Comparison of ENCODE assay signal across 14 cellular contexts in genomic region chr1:196877964-196878363, GRCh38. TPM values are rescaled to one million over a fixed set of nuclear protein-coding genes. Genes with fewer than 3 reads are reported as not detected.
A peak's percentile ranks its signal among the peaks of the same experiment; 100 is the strongest.
DNase-seq lines count a peak whose midpoint lies in the region; ATAC-seq and TF ChIP-seq lines count a peak whose summit lies in the region.
"Had no signal": no experiment of that assay in that cellular context is flagged by ENCODE, and none has a peak within 500 bp of the region (broad histone marks: within the 10 kb centered on the region; RNA-seq: fewer than 3 reads in every experiment).

No MANE protein-coding gene starts in this region.

- H3K9me2 ChIP-seq in SK-N-SH: no peaks in the 10 kb centered on the region

- H3K79me2 ChIP-seq in SK-N-SH (ENCODE audit: insufficient read depth): no peaks in the 10 kb centered on the region

- WGBS in SK-N-SH (ENCODE audit: low lambda C conversion rate): 2% methylated on average over 21 of the region's 29 CpGs
- no CpG with 5 or more reads among the region's 29 CpGs for WGBS in neuronal stem cell (ENCODE audit: extremely low coverage in 2 of 2, insufficient read length in 2 of 2, insufficient replicate concordance in 1 of 2), 2 donors

- H3K27ac ChIP-seq in SK-N-SH (ENCODE audit: low read depth in 2 of 2, low read length in 1 of 2) (no peak overlapping the region), neuronal stem cell (replicated peaks; ENCODE audit: low read length) (no peak overlapping the region), tibial artery (no peak overlapping the region)
- H3K27ac ChIP-seq: body of pancreas had no signal

- no peak overlapping the region for H3K23ac ChIP-seq in neuronal stem cell (ENCODE audit: low read depth, low read length, poor library complexity)

- no peak overlapping the region for H3K14ac ChIP-seq in neuronal stem cell (ENCODE audit: low read length)

- intact Hi-C loops in head of caudate nucleus (cut with DNase I): no loop called here
- intact Hi-C loops in tibial artery (cut with DNase I; ENCODE audit: low total_unique reads): no loop called here

- CTCF ChIA-PET in SK-N-SH (lab: Yijun Ruan, JAX): interaction anchor here (0.6 kb wide), 1 partner anchor 899 kb away, joined by 3 read pairs; no protein-coding TSS in a partner anchor

- no peaks in the 10 kb centered on the region for H3F3A ChIP-seq in SK-N-SH (replicated peaks; ENCODE audit: insufficient read depth)

- no peak overlapping the region for H2BK120ac ChIP-seq in neuronal stem cell (ENCODE audit: low read depth, low read length)

- H3K27ac Mint-ChIP-seq in effector memory CD8-positive, alpha-beta T cell: no peak overlapping the region

- no peak overlapping the region for H3K4ac ChIP-seq in neuronal stem cell (ENCODE audit: low read length)

- no peak for TF ChIP-seq RAD21 in SK-N-SH (IDR thresholded peaks at IDR 0.05; ENCODE audit: low read length)

- no peak overlapping the region for H2BK5ac ChIP-seq in neuronal stem cell (ENCODE audit: low read length)

- no peaks in the 10 kb centered on the region for H3K36me3 Mint-ChIP-seq in effector memory CD8-positive, alpha-beta T cell (ENCODE audit: insufficient read depth)

- H3K9me3 ChIP-seq in SK-N-SH (no peaks in the 10 kb centered on the region), neuronal stem cell (replicated peaks in 1 of 2; ENCODE audit: control insufficient read depth in 2 of 2, insufficient read depth in 1 of 2, low read depth in 1 of 2, low read length in 2 of 2) (no peaks in the 10 kb centered on the region), tibial artery (no peaks in the 10 kb centered on the region)
- H3K9me3 ChIP-seq: body of pancreas, HAP-1 had no signal

- TF ChIP-seq EP300 in SK-N-SH (IDR thresholded peaks at IDR 0.05; ENCODE audit: borderline replicate concordance in 1 of 2, low read depth in 1 of 2, low read length in 1 of 2): no peak

- H3K27me3 ChIP-seq in SK-N-SH (ENCODE audit: insufficient read depth): no peaks in the 10 kb centered on the region
- peaks cover 0 to 20% (median 3%) of the 10 kb centered on the region in 3 experiments for H3K27me3 ChIP-seq in neuronal stem cell (ENCODE audit: control insufficient read depth in 3 of 3, insufficient read depth in 3 of 3, low read depth in 1 of 3, low read length in 3 of 3)
- H3K27me3 ChIP-seq in tibial artery: no peaks in the 10 kb centered on the region
- H3K27me3 ChIP-seq: body of pancreas had no signal

- H3K4me1 ChIP-seq in SK-N-SH (ENCODE audit: control insufficient read depth in 1 of 2, insufficient read depth in 2 of 2, low read depth in 1 of 2, low read length in 1 of 2): no peaks in the 10 kb centered on the region; a peak in 1 of 4 replicates
- no peaks in the 10 kb centered on the region for H3K4me1 ChIP-seq in neuronal stem cell (ENCODE audit: control insufficient read depth in 2 of 2, insufficient read depth in 1 of 2, low read depth in 1 of 2, low read length in 2 of 2)
- H3K4me1 ChIP-seq in tibial artery: peaks cover 0 to 7% (median 1%) of the 10 kb centered on the region in 4 donors
- H3K4me1 ChIP-seq: body of pancreas, HAP-1 had no signal

- H3K4me2 ChIP-seq in SK-N-SH (peak overlapping the region; percentile 82), neuronal stem cell (ENCODE audit: insufficient read depth, low read length, poor library complexity, severe bottlenecking) (peak overlapping the region; percentile 56)

- no peak overlapping the region for H3K18ac ChIP-seq in neuronal stem cell (ENCODE audit: low read length)

- DNase-seq in Daoy (ENCODE audit: low read depth): peak; percentile 13
- peak; percentile 26 for DNase-seq in SK-N-SH
- peak in 29 of 42 donors; percentile 4 to 58 (median 22) for DNase-seq in head of caudate nucleus
- peak; percentile 24 for DNase-seq in neuronal stem cell (ENCODE audit: low spot score)
- no peak for DNase-seq in effector memory CD8-positive, alpha-beta T cell
- no peak for DNase-seq in tibial artery
- DNase-seq: activated CD8-positive, alpha-beta memory T cell treated with anti-CD3 and anti-CD28 coated beads, Interleukin-2, amount 50 U/mL, for 4 hours; body of pancreas; NCI-H345 had no signal

- H4K20me1 ChIP-seq in SK-N-SH (ENCODE audit: insufficient read depth): no peaks in the 10 kb centered on the region

- peak overlapping the region; percentile 74 for H2AFZ ChIP-seq in SK-N-SH (ENCODE audit: low read depth)
- H2AFZ ChIP-seq in neuronal stem cell (ENCODE audit: low read length): peak overlapping the region; percentile 88

- no peak overlapping the region for H2BK15ac ChIP-seq in neuronal stem cell (ENCODE audit: low read length)

- H2BK12ac ChIP-seq in neuronal stem cell (ENCODE audit: low read length): no peak overlapping the region

- H3K4me1 Mint-ChIP-seq in effector memory CD8-positive, alpha-beta T cell (ENCODE audit: low read depth in 2 of 2): no peaks in the 10 kb centered on the region

- no peak overlapping the region for H4K8ac ChIP-seq in neuronal stem cell (ENCODE audit: low read depth, low read length)

- 0 out of 2 replicates have a peak, but pooled peaks have one; percentile 18 for TF ChIP-seq CTCF in SK-N-SH (IDR thresholded peaks at IDR 0.05)
- no peak for TF ChIP-seq CTCF in tibial artery (IDR thresholded peaks at IDR 0.05)

- H2AK5ac ChIP-seq in neuronal stem cell (ENCODE audit: low read depth, low read length): no peak overlapping the region

- peak overlapping the region; percentile 54 to 85 for H3K4me3 ChIP-seq in SK-N-SH (ENCODE audit: low read depth in 2 of 2, low read length in 1 of 2)
- H3K4me3 ChIP-seq in neuronal stem cell (ENCODE audit: low read length in 2 of 2): peak overlapping the region in 1 of 2 donors; percentile 76
- H3K4me3 ChIP-seq in tibial artery: no peak overlapping the region
- H3K4me3 ChIP-seq: body of pancreas, HAP-1 had no signal

- no peaks in the 10 kb centered on the region for H3K36me3 ChIP-seq in SK-N-SH (replicated peaks in 1 of 2; ENCODE audit: control insufficient read depth in 1 of 2, insufficient read depth in 2 of 2, low read length in 1 of 2)
- no peaks in the 10 kb centered on the region for H3K36me3 ChIP-seq in neuronal stem cell (replicated peaks in 1 of 2; ENCODE audit: control insufficient read depth in 2 of 2, insufficient read depth in 2 of 2, low read length in 2 of 2)
- H3K36me3 ChIP-seq in tibial artery: no peaks in the 10 kb centered on the region
- H3K36me3 ChIP-seq: HAP-1 had no signal

- H3K9me3 Mint-ChIP-seq in effector memory CD8-positive, alpha-beta T cell: peaks cover 4 to 10% of the 10 kb centered on the region in 2 donors

- POLR2A ChIA-PET in SK-N-SH (lab: Yijun Ruan, JAX): no interaction called here

- H3K9ac ChIP-seq in SK-N-SH (peak overlapping the region; percentile 31; the same call in 1 of the 2 replicates), neuronal stem cell (ENCODE audit: low read depth, low read length, poor library complexity) (no peak overlapping the region)

- H3K4me3 Mint-ChIP-seq in effector memory CD8-positive, alpha-beta T cell: no peak overlapping the region

- H3K27me3 Mint-ChIP-seq in effector memory CD8-positive, alpha-beta T cell: no peaks in the 10 kb centered on the region

- no peaks in the 10 kb centered on the region for H3K79me1 ChIP-seq in neuronal stem cell (ENCODE audit: low read depth, low read length)

- ATAC-seq in HG02642 (IDR thresholded peaks at IDR 0.05; ENCODE audit: poor library complexity, unreplicated experiment) (no peak), HG03457 (IDR thresholded peaks at IDR 0.05; ENCODE audit: unreplicated experiment) (no peak)
- no peak for ATAC-seq in effector memory CD8-positive, alpha-beta T cell (replicated peaks)
- ATAC-seq: body of pancreas had no signal

- H4K91ac ChIP-seq in neuronal stem cell (ENCODE audit: low read depth, low read length, poor library complexity): no peak overlapping the region

TF ChIP-seq in SK-N-SH, 30 proteins besides CTCF, POLR2A, EP300 and RAD21 (continues in another document):
- TF ChIP-seq GABPA (IDR thresholded peaks at IDR 0.05; ENCODE audit: low read depth) (no peak), TEAD4 (IDR thresholded peaks at IDR 0.05; ENCODE audit: borderline replicate concordance, insufficient read depth) (no peak), GATA2 (CRISPR knock-in tag; IDR thresholded peaks at IDR 0.05) (no peak), POLR2AphosphoS5 (IDR thresholded peaks at IDR 0.05; ENCODE audit: low read depth, low read length) (no peak), NFIC (IDR thresholded peaks at IDR 0.05; ENCODE audit: borderline replicate concordance) (no peak), IRF3 (IDR thresholded peaks at IDR 0.05; ENCODE audit: low read depth, low read length) (no peak)

RNA-seq across cellular contexts. Expression of gene CFHR4, which starts 9.9 kb away (rescaled TPM):
- not detected in 2 replicates for total RNA-seq in Daoy (2014; rRNA removed; shearing (Covaris generic))
- 0.03 TPM in 1 of 2 replicates, not detected in the other for polyA plus RNA-seq in SK-N-SH (2012; rRNA removed)
- 0.01 TPM in 1 of 2 replicates, not detected in the other for polyA plus RNA-seq in SK-N-SH (2012; cell fraction: cytosol; rRNA removed)
- polyA plus RNA-seq in SK-N-SH (2012; cell fraction: nucleus; rRNA removed): 0.02 TPM in 2 replicates
- not detected for polyA plus RNA-seq in neuronal stem cell (2013, experiment 1 of 2)
- 0.12 TPM for polyA plus RNA-seq in neuronal stem cell (2013, experiment 2 of 2)
- total RNA-seq: body of pancreas, HT1080, skeletal muscle tissue had no signal

RNA-seq across cellular contexts. Expression of gene CFHR1, which starts 58.4 kb away (rescaled TPM):
- not detected in 2 replicates for total RNA-seq in Daoy (2014; rRNA removed; shearing (Covaris generic))
- polyA plus RNA-seq in SK-N-SH (2012; rRNA removed): 0.23 and 0.31 TPM in 2 replicates
- 0.39 and 0.64 TPM in 2 replicates for polyA plus RNA-seq in SK-N-SH (2012; cell fraction: cytosol; rRNA removed)
- polyA plus RNA-seq in SK-N-SH (2012; cell fraction: nucleus; rRNA removed): 0.05 TPM in 1 of 2 replicates, not detected in the other
- not detected for polyA plus RNA-seq in neuronal stem cell (2013, experiment 1 of 2)
- polyA plus RNA-seq in neuronal stem cell (2013, experiment 2 of 2): not detected
- total RNA-seq: body of pancreas, HT1080 had no signal

Comparison
In these comparisons a context has a peak if more than half of its experiments do, and no peak if none do; other contexts are left out.
1. DNase-seq: peak in Daoy (single experiment), SK-N-SH (single experiment), head of caudate nucleus (29 of 42) and neuronal stem cell (single experiment); none in effector memory CD8-positive, alpha-beta T cell (0 of 3) and tibial artery (0 of 2).
2. H3K4me3 ChIP-seq: peak in SK-N-SH (2 of 2); none in tibial artery (0 of 2).